ENCODE assay signal across 18 cellular contexts in the genomic region with DNA sequence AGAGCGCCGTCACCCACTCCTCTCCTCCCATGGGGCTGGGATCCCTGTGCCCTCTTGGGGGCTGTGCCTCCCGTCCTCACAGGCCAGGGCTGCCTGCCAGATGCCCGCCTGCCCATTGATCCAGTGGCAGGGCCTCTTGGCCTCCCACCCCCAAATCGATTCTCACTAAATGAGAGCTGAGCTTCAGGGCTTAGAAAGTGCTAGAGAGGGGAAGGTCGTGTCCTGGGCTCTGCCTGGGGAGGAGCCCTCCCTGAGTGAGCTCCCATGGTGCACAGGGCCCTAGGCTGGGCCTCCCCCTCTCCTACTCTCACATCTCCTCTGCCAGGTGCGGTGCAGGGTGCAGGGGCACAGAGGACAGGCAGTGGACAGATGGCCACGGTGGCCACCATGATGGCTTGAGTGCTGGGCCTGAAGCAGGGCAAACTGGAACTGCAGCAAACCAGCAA.
"Had no signal": no experiment of that assay in that cellular context is flagged by ENCODE, and none has a peak within 500 bp of the region (broad histone marks: within the 10 kb centered on the region; RNA-seq: fewer than 3 reads in every experiment).

No MANE protein-coding gene starts in this region.

- DNase-seq: activated CD4-positive, alpha-beta T cell treated with anti-CD3 and anti-CD28 coated beads, Interleukin-2, amount 50 U/mL, for 1 hour; activated CD4-positive, CD25-positive, alpha-beta regulatory T cell; activated naive CD4-positive, alpha-beta T cell treated with Interleukin-2 at 50 U/mL for 16 hours; activated T-cell treated with anti-CD3 and anti-CD28 coated beads, Interleukin-2, amount 50 U/mL, for 72 hours; effector memory CD4-positive, alpha-beta T cell; gastrocnemius medialis; naive thymus-derived CD4-positive, alpha-beta T cell; nucleus accumbens; stimulated activated CD4-positive, alpha-beta T cell treated with anti-CD3 and anti-CD28 coated beads, Interleukin-4, amount 100 ng/mL, for 1 hour; stimulated activated CD8-positive, alpha-beta memory T cell treated with anti-CD3 and anti-CD28 coated beads, Interleukin-4, amount 100 ng/mL, for 48 hours had no signal

- H3K4me1 Mint-ChIP-seq: T-helper 17 cell had no signal

- H3K36me3 Mint-ChIP-seq: naive thymus-derived CD4-positive, alpha-beta T cell had no signal

- ATAC-seq: activated T-cell treated with anti-CD3 and anti-CD28 coated beads, Interleukin-2, amount 50 U/mL, for 72 hours; body of pancreas; gastrocnemius medialis; naive thymus-derived CD4-positive, alpha-beta T cell; T-helper 17 cell had no signal

- H3K4me3 ChIP-seq: body of pancreas, gastrocnemius medialis, lung, prostate gland, thoracic aorta had no signal

- H3K36me3 ChIP-seq: gastrocnemius medialis, prostate gland, thoracic aorta had no signal

- H3K27me3 Mint-ChIP-seq: stimulated activated naive CD8-positive, alpha-beta T cell treated with anti-CD3 and anti-CD28 coated beads, Interleukin-15, Interleukin-2, amounts not matched to agents 100 ng/mL and 50 ng/mL, for 24 hours; T-helper 17 cell had no signal

- H3K27ac ChIP-seq: body of pancreas, epithelial cell of prostate, gastrocnemius medialis, prostate gland, thoracic aorta had no signal

- H3K27me3 ChIP-seq: body of pancreas had no signal

- H3K9me3 ChIP-seq: body of pancreas, gastrocnemius medialis, prostate gland had no signal

- H3K9me3 Mint-ChIP-seq: activated T-cell treated with anti-CD3 and anti-CD28 coated beads, Interleukin-2, amount 50 U/mL, for 72 hours; central memory CD8-positive, alpha-beta T cell; stimulated activated naive CD8-positive, alpha-beta T cell treated with anti-CD3 and anti-CD28 coated beads, Interleukin-15, Interleukin-2, amounts not matched to agents 100 ng/mL and 50 ng/mL, for 24 hours had no signal

- H3K27ac Mint-ChIP-seq: activated T-cell treated with anti-CD3 and anti-CD28 coated beads, Interleukin-2, amount 50 U/mL, for 72 hours; naive thymus-derived CD4-positive, alpha-beta T cell; stimulated activated naive CD8-positive, alpha-beta T cell treated with anti-CD3 and anti-CD28 coated beads, Interleukin-15, Interleukin-2, amounts not matched to agents 100 ng/mL and 50 ng/mL, for 24 hours; T-helper 17 cell had no signal

- H3K4me3 Mint-ChIP-seq: activated T-cell treated with anti-CD3 and anti-CD28 coated beads, Interleukin-2, amount 50 U/mL, for 72 hours; central memory CD8-positive, alpha-beta T cell; naive thymus-derived CD4-positive, alpha-beta T cell; stimulated activated naive CD8-positive, alpha-beta T cell treated with anti-CD3 and anti-CD28 coated beads, Interleukin-15, Interleukin-2, amounts not matched to agents 100 ng/mL and 50 ng/mL, for 24 hours; T-helper 17 cell had no signal

- H3K4me1 ChIP-seq: body of pancreas, gastrocnemius medialis, prostate gland had no signal
